21 cellular contexts compared by ENCODE assay signal in genomic region chr6:169963581-169964297, GRCh38.
A peak's percentile ranks its signal among the peaks of the same experiment; 100 is the strongest.
DNase-seq lines count a peak whose midpoint lies in the region; FAIRE-seq and TF ChIP-seq lines count a peak whose summit lies in the region.
"Had no signal": no experiment of that assay in that cellular context is flagged by ENCODE, and none has a peak within 500 bp of the region (broad histone marks: within the 10 kb centered on the region; RNA-seq: fewer than 3 reads in every experiment).

No MANE protein-coding gene starts in this region.

- H3K56ac ChIP-seq in H1 (replicated peaks; ENCODE audit: insufficient read length, low read depth, low read length): no peak overlapping the region

- no peaks in the 10 kb centered on the region; the same call in 1 of the 2 replicates for H3K23me2 ChIP-seq in H1 (ENCODE audit: low read depth, low read length)

- CTCF ChIA-PET in H1 (lab: Charles Lee; ENCODE audit: partially characterized antibody): interaction anchor here (0.6 to 3.9 kb wide), 8 partner anchors 13 to 190 kb away, joined by 3 to 11 read pairs (median 4); no protein-coding TSS in a partner anchor

- H3K4me3 Mint-ChIP-seq in activated naive CD8-positive, alpha-beta T cell: peak overlapping the region; percentile 13
- H3K4me3 Mint-ChIP-seq in activated naive CD8-positive, alpha-beta T cell treated with anti-CD3 and anti-CD28 coated beads for 36 hours: no peak overlapping the region
- H3K4me3 Mint-ChIP-seq: central memory CD8-positive, alpha-beta T cell had no signal

- no peaks in the 10 kb centered on the region for H4K20me1 ChIP-seq in H1 (replicated peaks in 1 of 2; ENCODE audit: control insufficient read depth in 1 of 2, insufficient read depth in 2 of 2, low read length in 2 of 2)
- H4K20me1 ChIP-seq in osteoblast (ENCODE audit: insufficient read depth, low read length): no peaks in the 10 kb centered on the region

- no peaks in the 10 kb centered on the region for H3K79me1 ChIP-seq in H1 (ENCODE audit: low read depth, low read length)

- no peak overlapping the region for H3K4me2 ChIP-seq in H1 (ENCODE audit: insufficient read depth in 1 of 2, low read depth in 2 of 2, low read length in 2 of 2)
- H3K4me2 ChIP-seq in osteoblast (ENCODE audit: insufficient read depth, low read length): no peak overlapping the region
- H3K4me2 ChIP-seq: PC-9 had no signal

- H2BK120ac ChIP-seq in H1 (replicated peaks; ENCODE audit: low read depth, low read length): no peak overlapping the region

- DNase-seq in activated naive CD8-positive, alpha-beta T cell treated with anti-CD3 and anti-CD28 coated beads for 36 hours: no peak
- DNase-seq in H1 (ENCODE audit: low read depth in 1 of 2, low spot score in 2 of 2): no peak
- peak; percentile 85 for DNase-seq in osteoblast (ENCODE audit: insufficient read length, low spot score, missing footprints)
- DNase-seq in vagina (ENCODE audit: extremely low spot score in 2 of 2): peak; percentile 69 to 81
- DNase-seq in hypothalamus (lab: John Stamatoyannopoulos, UW): no peak
- no peak for DNase-seq in anterior cingulate cortex (lab: John Stamatoyannopoulos, UW)
- no peak for DNase-seq in NCI-H1694 treated with DMSO at 0.1 percent for 48 hours (lab: John Stamatoyannopoulos, UW)
- DNase-seq: GDM1, glutamatergic neuron, GOT3, left cardiac atrium, naive B cell, NCI-H1436, PC-9, SHP77 had no signal

- H2AFZ ChIP-seq in H1 (ENCODE audit: low read length) (no peak overlapping the region), osteoblast (ENCODE audit: low read length) (no peak overlapping the region)
- H2AFZ ChIP-seq: PC-9 had no signal

- peaks cover 0 to 16% (median 8%) of the 10 kb centered on the region in 4 experiments; a peak in 5 of 7 replicates for H3K27me3 ChIP-seq in H1 (replicated peaks in 1 of 4; ENCODE audit: control insufficient read depth in 3 of 4, extremely low read depth in 1 of 4, insufficient read depth in 3 of 4, low read length in 3 of 4)
- H3K27me3 ChIP-seq in osteoblast (ENCODE audit: insufficient read depth, low read length): no peaks in the 10 kb centered on the region
- no peaks in the 10 kb centered on the region for H3K27me3 ChIP-seq in vagina
- H3K27me3 ChIP-seq: right lobe of liver had no signal

- no peak for TF ChIP-seq POLR2A in H1 (IDR thresholded peaks at IDR 0.05; ENCODE audit: control extremely low read depth in 1 of 2, low read depth in 2 of 2, low read length in 2 of 2)
- TF ChIP-seq POLR2A in vagina (IDR thresholded peaks at IDR 0.05): no peak

- H3K27ac ChIP-seq in H1 (ENCODE audit: low read depth, low read length): no peak overlapping the region
- H3K27ac ChIP-seq in osteoblast (ENCODE audit: low read depth, low read length): no peak overlapping the region
- H3K27ac ChIP-seq in vagina: no peak overlapping the region
- H3K27ac ChIP-seq: epithelial cell of prostate, PC-9, right lobe of liver, upper lobe of left lung had no signal

- H2BK5ac ChIP-seq in H1 (ENCODE audit: low read depth, low read length): no peak overlapping the region

- H3K18ac ChIP-seq in H1 (ENCODE audit: extremely low read depth, low read length): no peak overlapping the region

- no peak overlapping the region for H2BK12ac ChIP-seq in H1 (ENCODE audit: low read depth, low read length)

- no peak overlapping the region for H2BK20ac ChIP-seq in H1 (ENCODE audit: low read length)

- no peak overlapping the region for H4K5ac ChIP-seq in H1 (ENCODE audit: insufficient read length, low read depth, low read length)

- intact Hi-C loops in vagina (cut with DNase I): no loop called here

- no peak overlapping the region for H4K91ac ChIP-seq in H1 (replicated peaks; ENCODE audit: insufficient read length, low read length)

- no peak overlapping the region for H3K14ac ChIP-seq in H1 (ENCODE audit: insufficient read length)

- no peak overlapping the region for H3K4ac ChIP-seq in H1 (replicated peaks; ENCODE audit: insufficient read length, low read depth, low read length)

- H4K8ac ChIP-seq in H1 (ENCODE audit: extremely low read depth, insufficient read depth, low read length): peak overlapping the region; percentile 37

- H3K79me2 ChIP-seq in H1 (ENCODE audit: control insufficient read depth in 1 of 2, insufficient read depth in 2 of 2, low read length in 2 of 2) (no peaks in the 10 kb centered on the region), osteoblast (ENCODE audit: insufficient read depth, low read length) (no peaks in the 10 kb centered on the region)

- no peaks in the 10 kb centered on the region for H3K36me3 ChIP-seq in H1 (ENCODE audit: control insufficient read depth in 2 of 4, insufficient read depth in 4 of 4, low read length in 3 of 4)
- H3K36me3 ChIP-seq in osteoblast (ENCODE audit: insufficient read depth, low read length): no peaks in the 10 kb centered on the region
- H3K36me3 ChIP-seq in vagina: no peaks in the 10 kb centered on the region
- H3K36me3 ChIP-seq: right lobe of liver, upper lobe of left lung had no signal

- H2AK5ac ChIP-seq in H1 (ENCODE audit: low read depth, low read length): no peak overlapping the region

- TF ChIP-seq EP300 in H1 (IDR thresholded peaks at IDR 0.05; ENCODE audit: borderline replicate concordance in 1 of 2, low read depth in 2 of 2, low read length in 2 of 2): no peak

- no peak overlapping the region for H3K9ac ChIP-seq in H1 (replicated peaks in 1 of 4; ENCODE audit: extremely low read depth in 1 of 4, low read depth in 3 of 4, low read length in 3 of 4)

- no peaks in the 10 kb centered on the region for H3K9me3 Mint-ChIP-seq in activated naive CD8-positive, alpha-beta T cell (ENCODE audit: low read depth)
- no peaks in the 10 kb centered on the region for H3K9me3 Mint-ChIP-seq in activated naive CD8-positive, alpha-beta T cell treated with anti-CD3 and anti-CD28 coated beads for 36 hours
- H3K9me3 Mint-ChIP-seq: activated naive CD4-positive, alpha-beta T cell treated with anti-CD3 and anti-CD28 coated beads, Interleukin-2, amount 50 U/mL, for 72 hours; central memory CD8-positive, alpha-beta T cell; naive B cell had no signal

- no peak overlapping the region for H2BK15ac ChIP-seq in H1 (ENCODE audit: low read length)

- H3K4me3 ChIP-seq in H1 (ENCODE audit: extremely low read depth in 1 of 4, insufficient read depth in 2 of 4, low read depth in 3 of 4, low read length in 4 of 4) (no peak overlapping the region), osteoblast (ENCODE audit: insufficient read depth, low read length) (no peak overlapping the region), vagina (no peak overlapping the region)
- H3K4me3 ChIP-seq: PC-9, right lobe of liver, upper lobe of left lung had no signal

- H3K27ac Mint-ChIP-seq in activated naive CD8-positive, alpha-beta T cell: no peak overlapping the region
- no peak overlapping the region for H3K27ac Mint-ChIP-seq in activated naive CD8-positive, alpha-beta T cell treated with anti-CD3 and anti-CD28 coated beads for 36 hours
- H3K27ac Mint-ChIP-seq: activated naive CD4-positive, alpha-beta T cell treated with anti-CD3 and anti-CD28 coated beads, Interleukin-2, amount 50 U/mL, for 72 hours had no signal

- no peak for TF ChIP-seq RAD21 in H1 (IDR thresholded peaks at IDR 0.05 in 1 of 2, conservative IDR thresholded peaks at IDR 0.05 in 1 of 2; ENCODE audit: low read depth in 2 of 2, low read length in 2 of 2)

- no peaks in the 10 kb centered on the region for H3K27me3 Mint-ChIP-seq in activated naive CD8-positive, alpha-beta T cell
- H3K27me3 Mint-ChIP-seq in activated naive CD8-positive, alpha-beta T cell treated with anti-CD3 and anti-CD28 coated beads for 36 hours: peaks cover 4% of the 10 kb centered on the region

- no peak overlapping the region for H3K23ac ChIP-seq in H1 (ENCODE audit: insufficient read length)

- H3K9me3 ChIP-seq in H1 (ENCODE audit: insufficient read depth in 2 of 2, low read depth in 1 of 2, low read length in 1 of 2) (peaks cover 0 to 5% of the 10 kb centered on the region in 2 experiments; a peak in 1 of 4 replicates), osteoblast (ENCODE audit: low read depth, low read length) (no peaks in the 10 kb centered on the region), vagina (no peaks in the 10 kb centered on the region)
- H3K9me3 ChIP-seq: right lobe of liver, upper lobe of left lung had no signal

- no peaks in the 10 kb centered on the region for H3K36me3 Mint-ChIP-seq in activated naive CD8-positive, alpha-beta T cell
- H3K36me3 Mint-ChIP-seq in activated naive CD8-positive, alpha-beta T cell treated with anti-CD3 and anti-CD28 coated beads for 36 hours: no peaks in the 10 kb centered on the region
- H3K36me3 Mint-ChIP-seq: activated naive CD4-positive, alpha-beta T cell treated with anti-CD3 and anti-CD28 coated beads, Interleukin-2, amount 50 U/mL, for 72 hours; naive B cell had no signal

- POLR2A ChIA-PET in H1 (lab: Charles Lee; ENCODE audit: partially characterized antibody): interaction anchor here (1.6 kb wide), 1 partner anchor 19 kb away, joined by 4 read pairs; no protein-coding TSS in a partner anchor

- no peak for TF ChIP-seq CTCF in H1 (IDR thresholded peaks at IDR 0.05; ENCODE audit: control extremely low read depth in 1 of 3, insufficient read depth in 1 of 3, low read depth in 1 of 3, low read length in 3 of 3)
- no peak for TF ChIP-seq CTCF in osteoblast (IDR thresholded peaks at IDR 0.05; ENCODE audit: extremely low read depth, low read depth, low read length)
- no peak for TF ChIP-seq CTCF in vagina (IDR thresholded peaks at IDR 0.05)

- H3K4me1 Mint-ChIP-seq in activated naive CD8-positive, alpha-beta T cell (ENCODE audit: low read depth): peaks cover 18% of the 10 kb centered on the region
- H3K4me1 Mint-ChIP-seq in activated naive CD8-positive, alpha-beta T cell treated with anti-CD3 and anti-CD28 coated beads for 36 hours: peaks cover 16% of the 10 kb centered on the region
- H3K4me1 Mint-ChIP-seq: central memory CD8-positive, alpha-beta T cell had no signal

- 91% methylated on average over 45 of the region's 55 CpGs; no CpG with 5 or more reads in 1 of the 2 experiments for WGBS in H1 (ENCODE audit: extremely low coverage in 1 of 2, insufficient coverage in 1 of 2, insufficient read length in 1 of 2, insufficient replicate concordance in 2 of 2, low coverage in 1 of 2, low lambda C conversion rate in 2 of 2, missing lambda C conversion rate in 1 of 2), 2 experiments

- no peak for FAIRE-seq in H1 (lab: Jason Lieb, UNC)

- H3K4me1 ChIP-seq in H1 (replicated peaks in 1 of 4; ENCODE audit: control insufficient read depth in 3 of 4, insufficient read depth in 4 of 4, low read length in 3 of 4) (peaks cover 0 to 6% (median under 1%) of the 10 kb centered on the region in 4 experiments; a peak in 2 of 7 replicates), osteoblast (ENCODE audit: insufficient read depth, low read length) (no peaks in the 10 kb centered on the region), vagina (peaks cover 19% of the 10 kb centered on the region)

TF ChIP-seq in H1, 55 proteins besides CTCF, POLR2A, EP300 and RAD21:
- TF ChIP-seq TBP (IDR thresholded peaks at IDR 0.05; ENCODE audit: low read depth, low read length): no peak

Comparison
In these comparisons a context has a peak if more than half of its experiments do, and no peak if none do; other contexts are left out.
1. DNase-seq: peak in osteoblast (single experiment) and vagina (2 of 2); none in activated naive CD8-positive, alpha-beta T cell treated with anti-CD3 and anti-CD28 coated beads for 36 hours (single experiment), H1 (0 of 2), hypothalamus (0 of 51), anterior cingulate cortex (0 of 58) and NCI-H1694 treated with DMSO at 0.1 percent for 48 hours (single experiment).